In the genomic region with DNA sequence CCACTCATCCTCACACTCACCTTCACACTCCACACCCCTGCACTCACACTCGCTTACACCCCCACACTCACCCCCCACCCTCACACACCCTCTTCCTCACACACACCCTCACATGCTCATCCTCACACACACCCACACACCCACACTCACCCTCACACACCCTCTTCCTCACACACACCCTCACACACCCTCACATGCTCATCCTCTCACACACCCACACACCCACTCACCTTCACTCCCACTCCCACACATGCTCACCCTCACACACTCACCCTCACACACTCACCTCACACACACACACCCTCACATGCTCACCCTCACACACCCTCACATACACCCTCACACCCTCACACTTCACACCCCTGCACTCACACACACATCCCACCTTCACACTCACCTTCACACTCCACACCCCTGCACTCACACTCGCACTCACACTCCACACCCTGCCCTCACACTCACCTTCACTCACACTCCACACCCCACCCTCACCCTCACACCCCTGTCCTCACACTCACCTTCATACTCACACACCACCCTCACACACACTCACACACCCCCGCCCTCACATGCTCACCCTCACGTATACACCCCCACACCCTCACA, we compare ENCODE assay signal across 34 cellular contexts. TPM values are rescaled to one million over a fixed set of nuclear protein-coding genes. Genes with fewer than 3 reads are reported as not detected.
DNase-seq lines count a peak whose midpoint lies in the region; ATAC-seq and TF ChIP-seq lines count a peak whose summit lies in the region.
"Had no signal": no experiment of that assay in that cellular context is flagged by ENCODE, and none has a peak within 500 bp of the region (broad histone marks: within the 10 kb centered on the region; RNA-seq: fewer than 3 reads in every experiment).

No MANE protein-coding gene starts in this region.

- H3K79me2 ChIP-seq in HCT116 (ENCODE audit: insufficient read depth, low read length) (no peaks in the 10 kb centered on the region), osteoblast (ENCODE audit: insufficient read depth, low read length) (no peaks in the 10 kb centered on the region)

- no peak overlapping the region for H3K4me3 Mint-ChIP-seq in activated naive CD4-positive, alpha-beta T cell treated with anti-CD3 and anti-CD28 coated beads, Interleukin-2, amount 50 U/mL, for 24 hours
- H3K4me3 Mint-ChIP-seq in activated naive CD4-positive, alpha-beta T cell treated with anti-CD3 and anti-CD28 coated beads for 36 hours: no peak overlapping the region
- no peak overlapping the region for H3K4me3 Mint-ChIP-seq in chondrocyte (ENCODE audit: unreplicated experiment)
- H3K4me3 Mint-ChIP-seq: activated B cell treated with CpG ODN at 0.5 μM for 24 hours; CD4-positive, alpha-beta T cell had no signal

- no peak for TF ChIP-seq POLR2A in HCT116 (IDR thresholded peaks at IDR 0.05; ENCODE audit: borderline replicate concordance, extremely low read depth, insufficient read depth, insufficient read length)

- H3K36me3 ChIP-seq in HCT116 (ENCODE audit: control insufficient read depth in 1 of 2, insufficient read depth in 2 of 2, low read length in 2 of 2) (no peaks in the 10 kb centered on the region), thymus (ENCODE audit: control insufficient read depth, insufficient read depth) (peaks cover 27% of the 10 kb centered on the region), osteoblast (ENCODE audit: insufficient read depth, low read length) (no peaks in the 10 kb centered on the region)
- H3K36me3 ChIP-seq: ascending aorta, cardiac muscle cell, prostate gland, sigmoid colon had no signal

- no peak overlapping the region for H3K9ac ChIP-seq in HCT116 (ENCODE audit: low read length)

- POLR2A ChIA-PET in HCT116 (lab: Charles Lee): no interaction called here

- peak overlapping the region; percentile 76 for H3K27ac Mint-ChIP-seq in activated naive CD4-positive, alpha-beta T cell treated with anti-CD3 and anti-CD28 coated beads, Interleukin-2, amount 50 U/mL, for 24 hours
- H3K27ac Mint-ChIP-seq in activated naive CD4-positive, alpha-beta T cell treated with anti-CD3 and anti-CD28 coated beads for 36 hours: no peak overlapping the region
- no peak overlapping the region for H3K27ac Mint-ChIP-seq in chondrocyte (ENCODE audit: unreplicated experiment)
- H3K27ac Mint-ChIP-seq: activated B cell treated with CpG ODN at 0.5 μM for 24 hours; CD4-positive, alpha-beta T cell had no signal

- H3K4me1 ChIP-seq in HCT116 (ENCODE audit: control insufficient read depth in 1 of 2, insufficient read depth in 2 of 2, low read length in 2 of 2): no peaks in the 10 kb centered on the region
- no peaks in the 10 kb centered on the region for H3K4me1 ChIP-seq in thymus (ENCODE audit: control insufficient read depth, insufficient read depth, low read length)
- H3K4me1 ChIP-seq in osteoblast (ENCODE audit: insufficient read depth, low read length): no peaks in the 10 kb centered on the region
- H3K4me1 ChIP-seq: A549, ascending aorta, prostate gland, sigmoid colon, upper lobe of left lung had no signal

- ATAC-seq in HCT116 (no peak), GM19324 (IDR thresholded peaks at IDR 0.05; ENCODE audit: low FRiP score, unreplicated experiment) (no peak)
- ATAC-seq: A549; activated naive CD4-positive, alpha-beta T cell treated with anti-CD3 and anti-CD28 coated beads, Interleukin-2, amount 50 U/mL, for 72 hours had no signal

- H3K27ac ChIP-seq in HCT116 (ENCODE audit: low read depth, low read length) (peak overlapping the region; percentile 9; the same call in 1 of the 2 replicates), thymus (ENCODE audit: low read depth) (peak overlapping the region; percentile 8), osteoblast (ENCODE audit: low read depth, low read length) (no peak overlapping the region)
- H3K27ac ChIP-seq: A549, ascending aorta, cardiac muscle cell, prostate gland, sigmoid colon, SK-N-MC, upper lobe of left lung had no signal

- H3K9me3 Mint-ChIP-seq in activated naive CD4-positive, alpha-beta T cell treated with anti-CD3 and anti-CD28 coated beads, Interleukin-2, amount 50 U/mL, for 24 hours: no peaks in the 10 kb centered on the region
- no peaks in the 10 kb centered on the region for H3K9me3 Mint-ChIP-seq in activated naive CD4-positive, alpha-beta T cell treated with anti-CD3 and anti-CD28 coated beads for 36 hours
- no peaks in the 10 kb centered on the region for H3K9me3 Mint-ChIP-seq in chondrocyte (ENCODE audit: low read depth)
- H3K9me3 Mint-ChIP-seq: activated B cell treated with CpG ODN at 0.5 μM for 24 hours; CD4-positive, alpha-beta T cell had no signal

- CTCF ChIA-PET in activated naive CD4-positive, alpha-beta T cell treated with anti-CD3 and anti-CD28 coated beads for 36 hours (lab: Charles Lee): no interaction called here
- CTCF ChIA-PET in HCT116 (lab: Charles Lee): no interaction called here

- intact Hi-C loops in activated naive CD4-positive, alpha-beta T cell treated with anti-CD3 and anti-CD28 coated beads for 36 hours (cut with micrococcal nuclease): no loop called here
- intact Hi-C loops in HCT116 (cut with micrococcal nuclease): no loop called here

- TF ChIP-seq RAD21 in HCT116 (IDR thresholded peaks at IDR 0.05; ENCODE audit: low read depth): no peak

- WGBS in thymus: 97% methylated on average over 4 of the region's 4 CpGs

- TF ChIP-seq CTCF in HCT116 (IDR thresholded peaks at IDR 0.05 in 2 of 3, conservative IDR thresholded peaks at IDR 0.05 in 1 of 3; ENCODE audit: borderline replicate concordance in 1 of 3, insufficient read depth in 1 of 3, low read depth in 2 of 3, low read length in 2 of 3) (no peak), chondrocyte (IDR thresholded peaks at IDR 0.05) (no peak), osteoblast (IDR thresholded peaks at IDR 0.05; ENCODE audit: extremely low read depth, low read depth, low read length) (no peak)

- no peaks in the 10 kb centered on the region for H3K27me3 Mint-ChIP-seq in activated naive CD4-positive, alpha-beta T cell treated with anti-CD3 and anti-CD28 coated beads, Interleukin-2, amount 50 U/mL, for 24 hours
- no peaks in the 10 kb centered on the region for H3K27me3 Mint-ChIP-seq in activated naive CD4-positive, alpha-beta T cell treated with anti-CD3 and anti-CD28 coated beads for 36 hours (ENCODE audit: low read depth)
- peaks cover 2% of the 10 kb centered on the region for H3K27me3 Mint-ChIP-seq in chondrocyte (ENCODE audit: low read depth)
- H3K27me3 Mint-ChIP-seq: activated B cell treated with CpG ODN at 0.5 μM for 24 hours; CD4-positive, alpha-beta T cell had no signal

- RAD21 ChIA-PET in HCT116 (lab: Charles Lee; ENCODE audit: low non-redundant PET in 1 of 2, low total read pairs in 2 of 2, uncharacterized antibody in 2 of 2, unreplicated experiment in 2 of 2): no interaction called here

- no peaks in the 10 kb centered on the region for H3K9me2 ChIP-seq in HCT116 (ENCODE audit: insufficient read depth)

- H3K9me3 ChIP-seq in HCT116 (ENCODE audit: control insufficient read depth in 1 of 2, insufficient read depth in 1 of 2, low read depth in 1 of 2, low read length in 2 of 2) (no peaks in the 10 kb centered on the region), thymus (ENCODE audit: control insufficient read depth) (no peaks in the 10 kb centered on the region), osteoblast (ENCODE audit: low read depth, low read length) (no peaks in the 10 kb centered on the region)
- H3K9me3 ChIP-seq: A549, ascending aorta, prostate gland, sigmoid colon, upper lobe of left lung had no signal

- DNase-seq in activated naive CD4-positive, alpha-beta T cell treated with anti-CD3 and anti-CD28 coated beads for 36 hours: no peak
- DNase-seq in HCT116 (ENCODE audit: low read depth, low spot score) (no peak), chondrocyte (ENCODE audit: low spot score) (peak; percentile 59), NOMO-1 treated with DMSO at 0.1 percent for 48 hours (lab: John Stamatoyannopoulos, UW; ENCODE audit: unreplicated experiment) (no peak), osteoblast (ENCODE audit: insufficient read length, low spot score, missing footprints) (no peak)
- DNase-seq: activated B cell treated with CpG ODN at 0.5 μM for 24 hours; activated CD4-positive, alpha-beta T cell treated with anti-CD3 and anti-CD28 coated beads, Interleukin-2, amount 50 U/mL, for 4 hours; activated CD8-positive, alpha-beta memory T cell treated with anti-CD3 and anti-CD28 coated beads, Interleukin-2, amount 50 U/mL, for 4 hours; CD4-positive, alpha-beta T cell; cortex of kidney; DMS79 treated with DMSO at 0.1 percent for 48 hours; effector memory CD4-positive, alpha-beta T cell; GF-D8; NCI-H1105; NCI-H187 treated with DMSO at 0.1 percent for 48 hours; NCI-H2171 treated with DMSO at 0.1 percent for 48 hours; NCI-H510A treated with DMSO at 0.1 percent for 48 hours; stimulated activated CD4-positive, alpha-beta T cell treated with anti-CD3 and anti-CD28 coated beads, Interleukin-4, amount 100 ng/mL, for 4 hours; T-helper 1 cell; upper lobe of left lung had no signal

- H3K4me2 ChIP-seq in HCT116 (ENCODE audit: low read length) (no peak overlapping the region), osteoblast (ENCODE audit: insufficient read depth, low read length) (no peak overlapping the region)
- H3K4me2 ChIP-seq: A549 had no signal

- H3K4me1 Mint-ChIP-seq in activated naive CD4-positive, alpha-beta T cell treated with anti-CD3 and anti-CD28 coated beads, Interleukin-2, amount 50 U/mL, for 24 hours: peaks cover 14% of the 10 kb centered on the region
- no peaks in the 10 kb centered on the region for H3K4me1 Mint-ChIP-seq in activated naive CD4-positive, alpha-beta T cell treated with anti-CD3 and anti-CD28 coated beads for 36 hours (ENCODE audit: low read depth)
- H3K4me1 Mint-ChIP-seq in chondrocyte (ENCODE audit: low read depth): no peaks in the 10 kb centered on the region
- H3K4me1 Mint-ChIP-seq: activated B cell treated with CpG ODN at 0.5 μM for 24 hours had no signal

- no TSS peak for BruUV-seq in HCT116 (replicated peaks; lab: Mats Ljungman, UMichigan)

- no peaks in the 10 kb centered on the region for H3K27me3 ChIP-seq in HCT116 (ENCODE audit: insufficient read depth, low read length)
- H3K27me3 ChIP-seq in thymus (ENCODE audit: control insufficient read depth, insufficient read depth): no peaks in the 10 kb centered on the region
- H3K27me3 ChIP-seq in osteoblast (ENCODE audit: insufficient read depth, low read length): no peaks in the 10 kb centered on the region
- H3K27me3 ChIP-seq: ascending aorta, cardiac muscle cell, sigmoid colon, upper lobe of left lung had no signal

- H4K20me1 ChIP-seq in HCT116 (ENCODE audit: insufficient read depth): no peaks in the 10 kb centered on the region
- peaks cover 9% of the 10 kb centered on the region for H4K20me1 ChIP-seq in osteoblast (ENCODE audit: insufficient read depth, low read length)

- H3K36me3 Mint-ChIP-seq in activated naive CD4-positive, alpha-beta T cell treated with anti-CD3 and anti-CD28 coated beads, Interleukin-2, amount 50 U/mL, for 24 hours: peaks cover 9% of the 10 kb centered on the region
- peaks cover 32% of the 10 kb centered on the region for H3K36me3 Mint-ChIP-seq in activated naive CD4-positive, alpha-beta T cell treated with anti-CD3 and anti-CD28 coated beads for 36 hours (ENCODE audit: low read depth)
- H3K36me3 Mint-ChIP-seq in chondrocyte (ENCODE audit: low read depth): no peaks in the 10 kb centered on the region

- H3K4me3 ChIP-seq in HCT116 (replicated peaks in 1 of 2; ENCODE audit: low read depth in 1 of 2, low read length in 2 of 2): no peak overlapping the region
- no peak overlapping the region for H3K4me3 ChIP-seq in thymus (ENCODE audit: low read length)
- H3K4me3 ChIP-seq in osteoblast (ENCODE audit: insufficient read depth, low read length): no peak overlapping the region
- H3K4me3 ChIP-seq: A549, ascending aorta, cardiac muscle cell, prostate gland, sigmoid colon, SK-N-MC, upper lobe of left lung had no signal

- no peak overlapping the region for H2AFZ ChIP-seq in HCT116 (ENCODE audit: low read depth, low read length, poor library complexity, severe bottlenecking)
- no peak overlapping the region for H2AFZ ChIP-seq in osteoblast (ENCODE audit: low read length)

RNA-seq across cellular contexts. Expression of a gene that starts 42.6 kb away (rescaled TPM):
- not detected for total RNA-seq in activated naive CD4-positive, alpha-beta T cell treated with anti-CD3 and anti-CD28 coated beads for 36 hours
- total RNA-seq in HCT116 (2021; ENCODE audit: unreplicated experiment): not detected
- polyA plus RNA-seq in HCT116 (2012): 0.27 and 0.65 TPM in 2 replicates
- total RNA-seq in chondrocyte: 0.38 to 4.2 TPM (median 0.80 TPM) in 3 replicates
- 1.0 TPM for polyA plus RNA-seq in thymus
- total RNA-seq in osteoblast: not detected in 2 replicates
- total RNA-seq: activated B cell treated with CpG ODN at 0.5 μM for 24 hours; activated naive CD4-positive, alpha-beta T cell treated with anti-CD3 and anti-CD28 coated beads, Interleukin-2, amount 50 U/mL, for 72 hours; ascending aorta; CD4-positive, alpha-beta T cell; M059J; mesenteric fat pad; myocyte; OCI-LY7 had no signal
